Comparison of ENCODE assay signal across 13 cellular contexts in genomic region chr1:107451735-107452134, GRCh38.
A peak's percentile ranks its signal among the peaks of the same experiment; 100 is the strongest.
DNase-seq lines count a peak whose midpoint lies in the region; ATAC-seq and TF ChIP-seq lines count a peak whose summit lies in the region.
"Had no signal": no experiment of that assay in that cellular context is flagged by ENCODE, and none has a peak within 500 bp of the region (broad histone marks: within the 10 kb centered on the region; RNA-seq: fewer than 3 reads in every experiment).

No MANE protein-coding gene starts in this region.

- no peaks in the 10 kb centered on the region for H3K9me2 ChIP-seq in MM.1S (replicated peaks; ENCODE audit: insufficient read depth, low read length)
- H3K9me2 ChIP-seq: SK-N-SH had no signal

- no peaks in the 10 kb centered on the region for H3K36me3 ChIP-seq in MM.1S (replicated peaks; ENCODE audit: insufficient read depth, low read length)
- H3K36me3 ChIP-seq in thyroid gland: no peaks in the 10 kb centered on the region

- TF ChIP-seq CTCF in MM.1S (IDR thresholded peaks at IDR 0.05; ENCODE audit: low read length) (no peak), lower leg skin (IDR thresholded peaks at IDR 0.05) (no peak), thyroid gland (IDR thresholded peaks at IDR 0.05) (no peak)

- H2AFZ ChIP-seq in MM.1S (ENCODE audit: low read length): peak overlapping the region; percentile 30

- H3K79me2 ChIP-seq in MM.1S (ENCODE audit: low read length): no peaks in the 10 kb centered on the region

- peak overlapping the region; percentile 30 for H3K4me3 ChIP-seq in MM.1S (ENCODE audit: low read length)
- no peak overlapping the region for H3K4me3 ChIP-seq in lower leg skin (ENCODE audit: low read depth, poor library complexity, severe bottlenecking)
- H3K4me3 ChIP-seq in thyroid gland (replicated peaks in 1 of 3): no peak overlapping the region

- H3K9ac ChIP-seq in MM.1S (ENCODE audit: low read length): peak overlapping the region; percentile 65
- H3K9ac ChIP-seq: SK-N-SH had no signal

- intact Hi-C loops in lower leg skin (cut with DNase I; ENCODE audit: low total_unique reads): no loop called here
- intact Hi-C loops in thyroid gland (cut with DNase I): no loop called here

- peak; percentile 27 for ATAC-seq in GM18499 (IDR thresholded peaks at IDR 0.05; ENCODE audit: insufficient read depth, unreplicated experiment)
- peak; percentile 38 for ATAC-seq in GM19468 (IDR thresholded peaks at IDR 0.05; ENCODE audit: extremely low read depth, unreplicated experiment)
- peak; percentile 48 for ATAC-seq in HG02973 (IDR thresholded peaks at IDR 0.05; ENCODE audit: unreplicated experiment)
- ATAC-seq: natural killer cell treated with Interleukin-12 subunit alpha and Interleukin-12 subunit beta and Interleukin-15 and Interleukin-18, amount 100 ng/mL, for 72 hours had no signal

- 67 to 80% methylated on average over 2 of the region's 2 CpGs for WGBS in lower leg skin, 2 donors
- 71 to 74% methylated on average over 2 of the region's 2 CpGs for WGBS in thyroid gland, 2 donors

- H3K9me3 ChIP-seq in MM.1S (replicated peaks; ENCODE audit: insufficient read depth, low read length) (no peaks in the 10 kb centered on the region), thyroid gland (no peaks in the 10 kb centered on the region)
- H3K9me3 ChIP-seq: SK-N-SH had no signal

- peaks cover 20% of the 10 kb centered on the region for H3F3A ChIP-seq in MM.1S (ENCODE audit: insufficient read depth, low read length)

- peak overlapping the region; percentile 64 for H3K4me2 ChIP-seq in MM.1S (ENCODE audit: low read depth, low read length)
- H3K4me2 ChIP-seq: SK-N-SH had no signal

- H3K27me3 ChIP-seq in MM.1S (replicated peaks; ENCODE audit: insufficient read depth, low read length) (no peaks in the 10 kb centered on the region), thyroid gland (no peaks in the 10 kb centered on the region)

- no peaks in the 10 kb centered on the region for H4K20me1 ChIP-seq in MM.1S (ENCODE audit: insufficient read depth, low read length)

- TF ChIP-seq POLR2A in lower leg skin (IDR thresholded peaks at IDR 0.05) (no peak), thyroid gland (IDR thresholded peaks at IDR 0.05) (no peak)

- H3K27ac ChIP-seq in MM.1S (ENCODE audit: low read length) (peak overlapping the region; percentile 94), thyroid gland (no peak overlapping the region)

- peaks cover 28% of the 10 kb centered on the region for H3K4me1 ChIP-seq in MM.1S (ENCODE audit: low read length)
- H3K4me1 ChIP-seq in thyroid gland: no peaks in the 10 kb centered on the region

- peak; percentile 64 for DNase-seq in MM.1S
- no peak for DNase-seq in D341Med (ENCODE audit: low spot score)
- no peak for DNase-seq in lower leg skin (ENCODE audit: low spot score in 2 of 2)
- no peak for DNase-seq in thyroid gland
- DNase-seq in NCI-H2196 (lab: John Stamatoyannopoulos, UW; ENCODE audit: unreplicated experiment): no peak
- DNase-seq: amygdala; NCI-H2227 treated with DMSO at 0.1 percent for 48 hours; SK-N-SH; stimulated activated CD4-positive, alpha-beta T cell treated with anti-CD3 and anti-CD28 coated beads, Interleukin-15, amount 100 ng/mL, for 24 hours had no signal
